9 cellular contexts compared by ENCODE assay signal in the genomic region with DNA sequence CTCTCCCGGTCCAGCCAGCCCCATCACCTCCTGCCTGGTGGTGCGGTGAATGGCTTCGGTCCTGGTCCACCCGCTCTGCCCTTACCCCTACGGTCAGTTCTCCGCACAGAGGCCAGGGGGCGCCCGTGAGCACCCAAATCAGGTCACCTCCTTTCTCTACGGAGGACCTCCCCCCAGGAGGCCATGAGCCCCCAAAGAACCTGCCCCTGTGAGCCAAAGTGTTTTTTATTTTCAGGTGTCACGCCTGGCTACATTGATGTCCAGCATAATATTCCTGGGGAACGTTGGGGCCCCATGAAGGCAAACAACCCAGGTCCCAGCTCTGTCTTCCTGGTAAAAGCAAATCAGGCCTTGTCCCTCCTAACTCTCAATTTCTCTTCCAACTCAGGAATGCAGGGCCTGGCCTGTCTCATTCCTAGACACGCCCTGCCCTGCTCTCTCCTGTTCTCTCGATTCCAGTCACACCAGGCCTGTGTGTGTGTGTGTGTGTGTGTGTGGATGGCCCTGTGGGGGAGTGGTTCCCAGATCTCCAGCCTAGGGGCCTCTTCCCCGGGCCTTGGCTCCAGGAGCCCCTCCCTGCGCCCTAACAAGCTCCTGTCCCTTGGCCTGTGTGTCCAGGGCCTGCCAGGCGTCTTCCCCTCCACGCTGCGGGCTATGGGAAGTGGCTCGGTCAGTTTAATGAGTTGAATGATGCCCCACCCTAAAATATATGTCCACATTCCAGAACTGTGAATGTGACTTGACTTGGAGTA. TPM values are rescaled to one million over a fixed set of nuclear protein-coding genes. Genes with fewer than 3 reads are reported as not detected.
DNase-seq lines count a peak whose midpoint lies in the region; ATAC-seq, FAIRE-seq and TF ChIP-seq lines count a peak whose summit lies in the region.
"Had no signal": no experiment of that assay in that cellular context is flagged by ENCODE, and none has a peak within 500 bp of the region (broad histone marks: within the 10 kb centered on the region; RNA-seq: fewer than 3 reads in every experiment).

No MANE protein-coding gene starts in this region.

- H2AFZ ChIP-seq in endothelial cell of umbilical vein (ENCODE audit: low read depth, low read length), result peak overlapping the region; percentile 41

- H3K4me3 ChIP-seq in endothelial cell of umbilical vein (replicated peaks in 1 of 3; ENCODE audit: insufficient read depth in 1 of 3, low read depth in 1 of 3, low read length in 3 of 3) (no peak overlapping the region), thyroid gland (replicated peaks in 1 of 3) (no peak overlapping the region)

- no peak overlapping the region for H3K9ac ChIP-seq in endothelial cell of umbilical vein (replicated peaks; ENCODE audit: extremely low read depth, insufficient read depth, low read length)

- peaks cover 0 to 2% of the 10 kb centered on the region in 2 experiments for H3K27me3 ChIP-seq in endothelial cell of umbilical vein (ENCODE audit: control insufficient read depth in 2 of 2, insufficient read depth in 2 of 2, low read length in 2 of 2)
- no peaks in the 10 kb centered on the region for H3K27me3 ChIP-seq in thyroid gland

- TF ChIP-seq CTCF in activated CD8-positive, alpha-beta T cell treated with anti-CD3 and anti-CD28 coated beads for 36 hours (IDR thresholded peaks at IDR 0.05), result peak; percentile 88
- peak; percentile 71 to 83 for TF ChIP-seq CTCF in endothelial cell of umbilical vein (IDR thresholded peaks at IDR 0.05; ENCODE audit: extremely low read depth in 1 of 2, insufficient read depth in 1 of 2, low read depth in 1 of 2, low read length in 2 of 2)
- peak; percentile 43 to 65 (median 52) for TF ChIP-seq CTCF in thyroid gland (IDR thresholded peaks at IDR 0.05)

- WGBS in thyroid gland, 2 donors, result 45 to 51% methylated on average over 16 to 17 of the region's 19 CpGs

- H3K36me3 Mint-ChIP-seq in activated CD8-positive, alpha-beta T cell treated with anti-CD3 and anti-CD28 coated beads for 36 hours (ENCODE audit: low read depth), result no peaks in the 10 kb centered on the region
- no peaks in the 10 kb centered on the region for H3K36me3 Mint-ChIP-seq in naive thymus-derived CD8-positive, alpha-beta T cell

- no TSS peak for BruUV-seq in endothelial cell of umbilical vein (replicated peaks; lab: Mats Ljungman, UMichigan)

- intact Hi-C loops in activated CD8-positive, alpha-beta T cell treated with anti-CD3 and anti-CD28 coated beads for 36 hours (cut with micrococcal nuclease), result no loop called here
- intact Hi-C loops in endothelial cell of umbilical vein (cut with micrococcal nuclease) (no loop called here), thyroid gland (cut with DNase I) (loop anchor here (10.0 kb wide), 1 partner anchor 49 kb away; no protein-coding TSS in a partner anchor)

- H3K36me3 ChIP-seq in endothelial cell of umbilical vein (ENCODE audit: control insufficient read depth in 2 of 2, extremely low read depth in 1 of 2, insufficient read depth in 2 of 2, low read length in 2 of 2) (no peaks in the 10 kb centered on the region), thyroid gland (no peaks in the 10 kb centered on the region)

- H3K4me3 Mint-ChIP-seq in activated CD8-positive, alpha-beta T cell treated with anti-CD3 and anti-CD28 coated beads for 36 hours, result no peak overlapping the region
- peak overlapping the region; percentile 56 to 79 (median 71) for H3K4me3 Mint-ChIP-seq in naive thymus-derived CD8-positive, alpha-beta T cell

- no peak overlapping the region for H3K27ac ChIP-seq in endothelial cell of umbilical vein (ENCODE audit: insufficient read depth, low read depth, low read length)
- no peak overlapping the region for H3K27ac ChIP-seq in thyroid gland

- H3K4me2 ChIP-seq in endothelial cell of umbilical vein (ENCODE audit: insufficient read depth, low read length), result no peak overlapping the region

- TF ChIP-seq POLR2A in endothelial cell of umbilical vein (IDR thresholded peaks at IDR 0.05; ENCODE audit: low read depth, low read length), result no peak
- TF ChIP-seq POLR2A in thyroid gland (IDR thresholded peaks at IDR 0.05), result no peak

- no peaks in the 10 kb centered on the region for H4K20me1 ChIP-seq in endothelial cell of umbilical vein (replicated peaks; ENCODE audit: control insufficient read depth, extremely low read depth, insufficient read depth, low read length)

- H3K4me1 ChIP-seq in endothelial cell of umbilical vein (ENCODE audit: control insufficient read depth, extremely low read depth, insufficient read depth, low read length) (peaks cover 12% of the 10 kb centered on the region), thyroid gland (no peaks in the 10 kb centered on the region)

- no peaks in the 10 kb centered on the region for H3K9me3 Mint-ChIP-seq in activated CD8-positive, alpha-beta T cell treated with anti-CD3 and anti-CD28 coated beads for 36 hours
- no peaks in the 10 kb centered on the region for H3K9me3 Mint-ChIP-seq in naive thymus-derived CD8-positive, alpha-beta T cell

- CTCF ChIA-PET in activated CD8-positive, alpha-beta T cell treated with anti-CD3 and anti-CD28 coated beads for 36 hours (lab: Charles Lee), result interaction anchor here (1.0 to 3.2 kb wide), 13 partner anchors 8 to 180 kb away, joined by 3 to 23 read pairs (median 6); a partner anchor contains a TSS
- CTCF ChIA-PET in endothelial cell of umbilical vein (lab: Charles Lee), result interaction anchor here (1.0 to 2.4 kb wide), 6 partner anchors 8 to 51 kb away, joined by 3 to 22 read pairs (median 4); a partner anchor contains a TSS

- H3K79me2 ChIP-seq in endothelial cell of umbilical vein (ENCODE audit: control insufficient read depth, insufficient read depth, low read length), result no peaks in the 10 kb centered on the region

- dilution Hi-C loops in endothelial cell of umbilical vein (cut with MboI; ENCODE audit: extremely low pct_ligation_motif_present, low sequenced_read_pairs), result no loop called here

- DNase-seq in DMS 273 (lab: John Stamatoyannopoulos, UW; ENCODE audit: unreplicated experiment), result peak; percentile 77
- no peak for DNase-seq in DMS 273 treated with DMSO at 0.1 percent for 48 hours (lab: John Stamatoyannopoulos, UW)
- DNase-seq in NCI-H1694 (lab: John Stamatoyannopoulos, UW), result peak; percentile 37
- DNase-seq in activated CD8-positive, alpha-beta T cell treated with anti-CD3 and anti-CD28 coated beads for 36 hours, result peak; percentile 85
- peak; percentile 28 for DNase-seq in endothelial cell of umbilical vein (ENCODE audit: low read depth, low spot score)
- peak; percentile 59 to 90 (median 76) for DNase-seq in naive thymus-derived CD8-positive, alpha-beta T cell
- peak; percentile 43 to 61 for DNase-seq in thyroid gland

- POLR2A ChIA-PET in activated CD8-positive, alpha-beta T cell treated with anti-CD3 and anti-CD28 coated beads for 36 hours (lab: Charles Lee), result interaction anchor here (1.3 to 4.1 kb wide), 3 partner anchors 12 to 23 kb away, joined by 3 to 23 read pairs (median 6); a partner anchor contains a TSS
- POLR2A ChIA-PET in endothelial cell of umbilical vein (lab: Charles Lee), result no interaction called here
- POLR2A ChIA-PET in naive thymus-derived CD8-positive, alpha-beta T cell (lab: Charles Lee), result interaction anchor here (0.5 to 8.8 kb wide), 14 partner anchors 10 to 779 kb away, joined by 3 to 609 read pairs (median 5); a partner anchor contains a TSS

- H3K27ac Mint-ChIP-seq in activated CD8-positive, alpha-beta T cell treated with anti-CD3 and anti-CD28 coated beads for 36 hours, result peak overlapping the region; percentile 69
- H3K27ac Mint-ChIP-seq in naive thymus-derived CD8-positive, alpha-beta T cell, result peak overlapping the region; percentile 90 to 99 (median 98)

- ATAC-seq in activated CD8-positive, alpha-beta T cell treated with anti-CD3 and anti-CD28 coated beads for 36 hours, result peak; percentile 87
- peak; percentile 31 to 42 for ATAC-seq in naive thymus-derived CD8-positive, alpha-beta T cell
- ATAC-seq in HG03565 (IDR thresholded peaks at IDR 0.05; ENCODE audit: unreplicated experiment), result no peak

- H3K4me1 Mint-ChIP-seq in activated CD8-positive, alpha-beta T cell treated with anti-CD3 and anti-CD28 coated beads for 36 hours (ENCODE audit: low read depth), result peaks cover 39% of the 10 kb centered on the region
- H3K4me1 Mint-ChIP-seq in naive thymus-derived CD8-positive, alpha-beta T cell, result peaks cover 21 to 72% (median 61%) of the 10 kb centered on the region in 4 donors

- no peaks in the 10 kb centered on the region for H3K27me3 Mint-ChIP-seq in activated CD8-positive, alpha-beta T cell treated with anti-CD3 and anti-CD28 coated beads for 36 hours
- no peaks in the 10 kb centered on the region for H3K27me3 Mint-ChIP-seq in naive thymus-derived CD8-positive, alpha-beta T cell

- FAIRE-seq in endothelial cell of umbilical vein (lab: Jason Lieb, UNC), result peak; percentile 64
- FAIRE-seq: A204.1 had no signal

- H3K9me1 ChIP-seq in endothelial cell of umbilical vein (replicated peaks; ENCODE audit: control insufficient read depth, extremely low read depth, insufficient read depth, low read length), result no peaks in the 10 kb centered on the region

- H3K9me3 ChIP-seq in endothelial cell of umbilical vein (replicated peaks; ENCODE audit: control insufficient read depth, insufficient read depth, low read length), result no peaks in the 10 kb centered on the region
- H3K9me3 ChIP-seq in thyroid gland, result no peaks in the 10 kb centered on the region

RNA-seq across cellular contexts. Expression of a gene that starts 9.7 kb away (rescaled TPM):
- 10 to 100 TPM; 17.3 to 19.6 TPM for total RNA-seq in activated CD8-positive, alpha-beta T cell treated with anti-CD3 and anti-CD28 coated beads for 36 hours
- total RNA-seq in endothelial cell of umbilical vein (102 and 108 TPM in 2 replicates), thyroid gland (10 to 100 TPM; 34.7 to 93.7 (median 55.4) TPM)
- polyA plus RNA-seq in endothelial cell of umbilical vein, result 141 and 159 TPM in 2 replicates
- polyA plus RNA-seq in endothelial cell of umbilical vein (2011; cell fraction: cytosol; rRNA removed), result 65.4 and 106 TPM in 2 replicates
- 65.6 and 67.3 TPM in 2 replicates for polyA plus RNA-seq in endothelial cell of umbilical vein (2011; cell fraction: nucleus; rRNA removed)
- 76.4 and 123 TPM in 2 replicates for polyA plus RNA-seq in endothelial cell of umbilical vein (2012)
- 39.1 and 62.3 TPM in 2 replicates for polyA minus RNA-seq in endothelial cell of umbilical vein
- polyA minus RNA-seq in endothelial cell of umbilical vein (2011; cell fraction: cytosol; rRNA and poly(A)+ RNA removed), result 84.5 TPM
- 16.2 and 32.9 TPM in 2 replicates for polyA minus RNA-seq in endothelial cell of umbilical vein (2011; cell fraction: nucleus; rRNA and poly(A)+ RNA removed)
- total RNA-seq in naive thymus-derived CD8-positive, alpha-beta T cell, result 10 to 100 TPM; 19.9 to 23.0 TPM
- polyA plus RNA-seq in naive thymus-derived CD8-positive, alpha-beta T cell, result 10 to 100 TPM; 32.2 to 35.0 (median 33.5) TPM

RNA-seq across cellular contexts. Expression of a gene that starts 12.5 kb away (rescaled TPM):
- 10 to 100 TPM; 52.0 to 59.6 TPM for total RNA-seq in activated CD8-positive, alpha-beta T cell treated with anti-CD3 and anti-CD28 coated beads for 36 hours
- total RNA-seq in endothelial cell of umbilical vein, result 55.8 and 58.6 TPM in 2 replicates
- polyA plus RNA-seq in endothelial cell of umbilical vein, result 49.4 and 59.8 TPM in 2 replicates
- polyA plus RNA-seq in endothelial cell of umbilical vein (2011; cell fraction: cytosol; rRNA removed), result 53.9 and 57.8 TPM in 2 replicates
- 29.2 and 33.8 TPM in 2 replicates for polyA plus RNA-seq in endothelial cell of umbilical vein (2011; cell fraction: nucleus; rRNA removed)
- polyA plus RNA-seq in endothelial cell of umbilical vein (2012), result 54.7 and 65.1 TPM in 2 replicates
- polyA minus RNA-seq in endothelial cell of umbilical vein, result 44.9 and 48.7 TPM in 2 replicates
- polyA minus RNA-seq in endothelial cell of umbilical vein (2011; cell fraction: cytosol; rRNA and poly(A)+ RNA removed), result 45.8 TPM
- polyA minus RNA-seq in endothelial cell of umbilical vein (2011; cell fraction: nucleus; rRNA and poly(A)+ RNA removed), result 14.2 and 15.0 TPM in 2 replicates
- total RNA-seq in naive thymus-derived CD8-positive, alpha-beta T cell, result 100 to 1,000 TPM; 165 to 171 TPM
- polyA plus RNA-seq in naive thymus-derived CD8-positive, alpha-beta T cell, result 100 to 1,000 TPM; 205 to 348 (median 344) TPM
- 10 to 100 TPM; 49.1 to 61.1 (median 55.3) TPM for total RNA-seq in thyroid gland

RNA-seq across cellular contexts. Expression of a gene that starts 23.7 kb away (rescaled TPM):
- total RNA-seq in activated CD8-positive, alpha-beta T cell treated with anti-CD3 and anti-CD28 coated beads for 36 hours, result 10 to 100 TPM; 93.5 to 98.5 TPM
- total RNA-seq in endothelial cell of umbilical vein, result 109 and 110 TPM in 2 replicates
- polyA plus RNA-seq in endothelial cell of umbilical vein, result 193 and 231 TPM in 2 replicates
- 84.4 and 92.2 TPM in 2 replicates for polyA plus RNA-seq in endothelial cell of umbilical vein (2011; cell fraction: cytosol; rRNA removed)
- 86.2 and 88.0 TPM in 2 replicates for polyA plus RNA-seq in endothelial cell of umbilical vein (2011; cell fraction: nucleus; rRNA removed)
- polyA plus RNA-seq in endothelial cell of umbilical vein (2012), result 75.8 and 79.0 TPM in 2 replicates
- polyA minus RNA-seq in endothelial cell of umbilical vein, result 99.0 and 116 TPM in 2 replicates
- polyA minus RNA-seq in endothelial cell of umbilical vein (2011; cell fraction: cytosol; rRNA and poly(A)+ RNA removed), result 376 TPM
- 30.6 and 38.0 TPM in 2 replicates for polyA minus RNA-seq in endothelial cell of umbilical vein (2011; cell fraction: nucleus; rRNA and poly(A)+ RNA removed)
- 100 to 1,000 TPM; 179 to 182 TPM for total RNA-seq in naive thymus-derived CD8-positive, alpha-beta T cell
- polyA plus RNA-seq in naive thymus-derived CD8-positive, alpha-beta T cell, result 100 to 1,000 TPM; 193 to 300 (median 261) TPM
- total RNA-seq in thyroid gland, result 100 to 1,000 TPM in 2 of 4 donors, 10 to 100 TPM in 2; 75.5 to 126 (median 99.0) TPM

RNA-seq across cellular contexts. Expression of a gene that starts 30.5 kb away (rescaled TPM):
- total RNA-seq in activated CD8-positive, alpha-beta T cell treated with anti-CD3 and anti-CD28 coated beads for 36 hours, result under 1 TPM; 0.43 TPM
- total RNA-seq in endothelial cell of umbilical vein (0.40 and 0.53 TPM in 2 replicates), thyroid gland (1 to 10 TPM in 1 of 4 donors, not detected in 3; 1.5 TPM)
- polyA plus RNA-seq in endothelial cell of umbilical vein, result 0.21 and 0.48 TPM in 2 replicates
- 0.08 and 0.17 TPM in 2 replicates for polyA plus RNA-seq in endothelial cell of umbilical vein (2011; cell fraction: cytosol; rRNA removed)
- polyA plus RNA-seq in endothelial cell of umbilical vein (2011; cell fraction: nucleus; rRNA removed), result 0.13 TPM in 1 of 2 replicates, not detected in the other
- polyA plus RNA-seq in endothelial cell of umbilical vein (2012), result 0.19 TPM in 1 of 2 replicates, not detected in the other
- polyA minus RNA-seq in endothelial cell of umbilical vein, result not detected in 2 replicates
- polyA minus RNA-seq in endothelial cell of umbilical vein (2011; cell fraction: cytosol; rRNA and poly(A)+ RNA removed), result not detected
- polyA minus RNA-seq in endothelial cell of umbilical vein (2011; cell fraction: nucleus; rRNA and poly(A)+ RNA removed), result not detected in 2 replicates
- total RNA-seq in naive thymus-derived CD8-positive, alpha-beta T cell, result not detected
- not detected for polyA plus RNA-seq in naive thymus-derived CD8-positive, alpha-beta T cell
